ENCODE assay signal across 16 cellular contexts in genomic region chr12:40099423-40099853, GRCh38. TPM values are rescaled to one million over a fixed set of nuclear protein-coding genes. Genes with fewer than 3 reads are reported as not detected.
DNase-seq lines count a peak whose midpoint lies in the region; ATAC-seq and TF ChIP-seq lines count a peak whose summit lies in the region.
"Had no signal": no experiment of that assay in that cellular context is flagged by ENCODE, and none has a peak within 500 bp of the region (broad histone marks: within the 10 kb centered on the region; RNA-seq: fewer than 3 reads in every experiment).

No MANE protein-coding gene starts in this region.

- no peak overlapping the region for H3K4me3 ChIP-seq in NB4 (ENCODE audit: low read depth, low read length)
- H3K4me3 ChIP-seq in endocrine pancreas (ENCODE audit: control insufficient read depth, insufficient read depth, low read length): peak overlapping the region; percentile 59

- no peaks in the 10 kb centered on the region for H3K36me3 Mint-ChIP-seq in activated T-helper 1 cell treated with anti-CD3 and anti-CD28 coated beads, Interleukin-12 subunit alpha, Interleukin-12 subunit beta, Interleukin-2, Interleukin-4 antibody, amounts not matched to agents 30 ng/mL and 10 ng/mL and 1 ng/mL, durations not matched to agents 14 hours and 24 hours and 36 hours (ENCODE audit: low read depth)
- no peaks in the 10 kb centered on the region for H3K36me3 Mint-ChIP-seq in T-helper 2 cell treated with Interferon-gamma antibody and Interleukin-4, amounts not matched to agents 5 μg/mL and 100 μg/mL, for 36 hours (ENCODE audit: low read depth)
- H3K36me3 Mint-ChIP-seq: stimulated activated effector memory CD8-positive, alpha-beta T cell treated with anti-CD3 and anti-CD28 coated beads, Interleukin-12 subunit alpha, Interleukin-12 subunit beta, amount 100 ng/mL, for 72 hours had no signal

- H3K4me1 ChIP-seq in endocrine pancreas (ENCODE audit: control insufficient read depth, insufficient read depth, low read length): peaks cover 25% of the 10 kb centered on the region
- H3K4me1 ChIP-seq: BE2C had no signal

- H3K9ac ChIP-seq in endocrine pancreas (ENCODE audit: control insufficient read depth, insufficient read depth, low read length): no peak overlapping the region

- no peak overlapping the region for H3K4me3 Mint-ChIP-seq in activated T-helper 1 cell treated with anti-CD3 and anti-CD28 coated beads, Interleukin-12 subunit alpha, Interleukin-12 subunit beta, Interleukin-2, Interleukin-4 antibody, amounts not matched to agents 30 ng/mL and 10 ng/mL and 1 ng/mL, durations not matched to agents 14 hours and 24 hours and 36 hours
- H3K4me3 Mint-ChIP-seq in T-helper 2 cell treated with Interferon-gamma antibody and Interleukin-4, amounts not matched to agents 5 μg/mL and 100 μg/mL, for 36 hours: no peak overlapping the region
- H3K4me3 Mint-ChIP-seq: activated CD4-positive, alpha-beta T cell treated with anti-CD3 and anti-CD28 coated beads for 36 hours; activated naive CD8-positive, alpha-beta T cell treated with anti-CD3 and anti-CD28 coated beads, Interleukin-2, amount 50 U/mL, for 24 hours; activated T-cell treated with anti-CD3 and anti-CD28 coated beads, Interleukin-2, amount 50 U/mL, for 24 hours; stimulated activated effector memory CD8-positive, alpha-beta T cell treated with anti-CD3 and anti-CD28 coated beads, Interleukin-12 subunit alpha, Interleukin-12 subunit beta, amount 100 ng/mL, for 72 hours had no signal

- H3K27me3 ChIP-seq in endocrine pancreas (ENCODE audit: control insufficient read depth, insufficient read depth, low read length): no peaks in the 10 kb centered on the region

- no peak for ATAC-seq in HG03039 (IDR thresholded peaks at IDR 0.05; ENCODE audit: unreplicated experiment)
- ATAC-seq: activated CD4-positive, alpha-beta T cell treated with anti-CD3 and anti-CD28 coated beads for 36 hours; activated naive CD8-positive, alpha-beta T cell treated with anti-CD3 and anti-CD28 coated beads, Interleukin-2, amount 50 U/mL, for 24 hours; stimulated activated effector memory CD8-positive, alpha-beta T cell treated with anti-CD3 and anti-CD28 coated beads, Interleukin-12 subunit alpha, Interleukin-12 subunit beta, amount 100 ng/mL, for 72 hours had no signal

- no peaks in the 10 kb centered on the region for H3K9me3 ChIP-seq in endocrine pancreas (ENCODE audit: control insufficient read depth, low read length)
- H3K9me3 ChIP-seq: BE2C had no signal

- no peak overlapping the region for H3K27ac Mint-ChIP-seq in activated T-helper 1 cell treated with anti-CD3 and anti-CD28 coated beads, Interleukin-12 subunit alpha, Interleukin-12 subunit beta, Interleukin-2, Interleukin-4 antibody, amounts not matched to agents 30 ng/mL and 10 ng/mL and 1 ng/mL, durations not matched to agents 14 hours and 24 hours and 36 hours
- no peak overlapping the region for H3K27ac Mint-ChIP-seq in T-helper 2 cell treated with Interferon-gamma antibody and Interleukin-4, amounts not matched to agents 5 μg/mL and 100 μg/mL, for 36 hours
- H3K27ac Mint-ChIP-seq: activated CD4-positive, alpha-beta T cell treated with anti-CD3 and anti-CD28 coated beads for 36 hours; activated naive CD8-positive, alpha-beta T cell treated with anti-CD3 and anti-CD28 coated beads, Interleukin-2, amount 50 U/mL, for 24 hours; activated T-cell treated with anti-CD3 and anti-CD28 coated beads, Interleukin-2, amount 50 U/mL, for 24 hours; stimulated activated effector memory CD8-positive, alpha-beta T cell treated with anti-CD3 and anti-CD28 coated beads, Interleukin-12 subunit alpha, Interleukin-12 subunit beta, amount 100 ng/mL, for 72 hours had no signal

- peaks cover 24% of the 10 kb centered on the region for H3K27me3 Mint-ChIP-seq in activated T-helper 1 cell treated with anti-CD3 and anti-CD28 coated beads, Interleukin-12 subunit alpha, Interleukin-12 subunit beta, Interleukin-2, Interleukin-4 antibody, amounts not matched to agents 30 ng/mL and 10 ng/mL and 1 ng/mL, durations not matched to agents 14 hours and 24 hours and 36 hours (ENCODE audit: insufficient read depth)
- H3K27me3 Mint-ChIP-seq in T-helper 2 cell treated with Interferon-gamma antibody and Interleukin-4, amounts not matched to agents 5 μg/mL and 100 μg/mL, for 36 hours (ENCODE audit: low read depth): peaks cover 18% of the 10 kb centered on the region

- no peak for TF ChIP-seq CTCF in NB4 (IDR thresholded peaks at IDR 0.05; ENCODE audit: low read depth, low read length)

- DNase-seq in DMS53 treated with DMSO at 0.1 percent for 48 hours (lab: John Stamatoyannopoulos, UW; ENCODE audit: unreplicated experiment) (peak; percentile 90), NB4 (ENCODE audit: low read depth) (peak; percentile 30), medulla oblongata (ENCODE audit: extremely low spot score) (peak; percentile 45), anterior cingulate cortex (lab: John Stamatoyannopoulos, UW) (no peak)
- no peak for DNase-seq in activated T-helper 1 cell treated with anti-CD3 and anti-CD28 coated beads, Interleukin-12 subunit alpha, Interleukin-12 subunit beta, Interleukin-2, Interleukin-4 antibody, amounts not matched to agents 30 ng/mL and 10 ng/mL and 1 ng/mL, durations not matched to agents 14 hours and 24 hours and 36 hours (ENCODE audit: low spot score)
- DNase-seq in T-helper 2 cell treated with Interferon-gamma antibody and Interleukin-4, amounts not matched to agents 5 μg/mL and 100 μg/mL, for 36 hours (ENCODE audit: low spot score): no peak
- DNase-seq: activated CD4-positive, alpha-beta T cell treated with anti-CD3 and anti-CD28 coated beads for 36 hours; activated naive CD8-positive, alpha-beta T cell treated with anti-CD3 and anti-CD28 coated beads, Interleukin-2, amount 50 U/mL, for 24 hours; activated T-cell treated with anti-CD3 and anti-CD28 coated beads, Interleukin-2, amount 50 U/mL, for 24 hours; BE2C; NCI-H2029; stimulated activated CD4-positive, alpha-beta T cell treated with anti-CD3 and anti-CD28 coated beads, Interleukin-2, amount 100 ng/mL, for 48 hours; SW 1271 had no signal

- no peaks in the 10 kb centered on the region for H3K36me3 ChIP-seq in endocrine pancreas (ENCODE audit: control insufficient read depth, insufficient read depth, low read length)
- H3K36me3 ChIP-seq: BE2C had no signal

- intact Hi-C loops in activated T-helper 1 cell treated with anti-CD3 and anti-CD28 coated beads, Interleukin-12 subunit alpha, Interleukin-12 subunit beta, Interleukin-2, Interleukin-4 antibody, amounts not matched to agents 30 ng/mL and 10 ng/mL and 1 ng/mL, durations not matched to agents 14 hours and 24 hours and 36 hours (cut with micrococcal nuclease): no loop called here

- no peaks in the 10 kb centered on the region for H3K9me3 Mint-ChIP-seq in activated T-helper 1 cell treated with anti-CD3 and anti-CD28 coated beads, Interleukin-12 subunit alpha, Interleukin-12 subunit beta, Interleukin-2, Interleukin-4 antibody, amounts not matched to agents 30 ng/mL and 10 ng/mL and 1 ng/mL, durations not matched to agents 14 hours and 24 hours and 36 hours
- H3K9me3 Mint-ChIP-seq in T-helper 2 cell treated with Interferon-gamma antibody and Interleukin-4, amounts not matched to agents 5 μg/mL and 100 μg/mL, for 36 hours: no peaks in the 10 kb centered on the region
- H3K9me3 Mint-ChIP-seq: activated naive CD8-positive, alpha-beta T cell treated with anti-CD3 and anti-CD28 coated beads, Interleukin-2, amount 50 U/mL, for 24 hours; activated T-cell treated with anti-CD3 and anti-CD28 coated beads, Interleukin-2, amount 50 U/mL, for 24 hours; stimulated activated effector memory CD8-positive, alpha-beta T cell treated with anti-CD3 and anti-CD28 coated beads, Interleukin-12 subunit alpha, Interleukin-12 subunit beta, amount 100 ng/mL, for 72 hours had no signal

- H3K4me1 Mint-ChIP-seq in activated T-helper 1 cell treated with anti-CD3 and anti-CD28 coated beads, Interleukin-12 subunit alpha, Interleukin-12 subunit beta, Interleukin-2, Interleukin-4 antibody, amounts not matched to agents 30 ng/mL and 10 ng/mL and 1 ng/mL, durations not matched to agents 14 hours and 24 hours and 36 hours (ENCODE audit: low read depth): peaks cover 8% of the 10 kb centered on the region
- peaks cover 8% of the 10 kb centered on the region for H3K4me1 Mint-ChIP-seq in T-helper 2 cell treated with Interferon-gamma antibody and Interleukin-4, amounts not matched to agents 5 μg/mL and 100 μg/mL, for 36 hours (ENCODE audit: low read depth)

- no peak for TF ChIP-seq POLR2A in NB4 (IDR thresholded peaks at IDR 0.05; ENCODE audit: extremely low read depth, insufficient read length)

RNA-seq across cellular contexts. Expression of gene SLC2A13, which starts 6.4 kb away (rescaled TPM):
- 2.5 and 2.6 TPM in 2 replicates for total RNA-seq in activated T-helper 1 cell treated with anti-CD3 and anti-CD28 coated beads, Interleukin-12 subunit alpha, Interleukin-12 subunit beta, Interleukin-2, Interleukin-4 antibody, amounts not matched to agents 30 ng/mL and 10 ng/mL and 1 ng/mL, durations not matched to agents 14 hours and 24 hours and 36 hours

Comparison
In these comparisons a context has a peak if more than half of its experiments do, and no peak if none do; other contexts are left out.
1. DNase-seq: peak in DMS53 treated with DMSO at 0.1 percent for 48 hours (single experiment), NB4 (single experiment) and medulla oblongata (single experiment); none in activated T-helper 1 cell treated with anti-CD3 and anti-CD28 coated beads, Interleukin-12 subunit alpha, Interleukin-12 subunit beta, Interleukin-2, Interleukin-4 antibody, amounts not matched to agents 30 ng/mL and 10 ng/mL and 1 ng/mL, durations not matched to agents 14 hours and 24 hours and 36 hours (single experiment), T-helper 2 cell treated with Interferon-gamma antibody and Interleukin-4, amounts not matched to agents 5 μg/mL and 100 μg/mL, for 36 hours (single experiment) and anterior cingulate cortex (0 of 58).